In genomic region chr19:18310966-18311365, GRCh38 we compare ENCODE assay signal across 29 cellular contexts. TPM values are rescaled to one million over a fixed set of nuclear protein-coding genes. Genes with fewer than 3 reads are reported as not detected.
DNase-seq lines count a peak whose midpoint lies in the region; ATAC-seq, FAIRE-seq and TF ChIP-seq lines count a peak whose summit lies in the region.
"Had no signal": no experiment of that assay in that cellular context is flagged by ENCODE, and none has a peak within 500 bp of the region (broad histone marks: within the 10 kb centered on the region; RNA-seq: fewer than 3 reads in every experiment).

No MANE protein-coding gene starts in this region.

- no peak for FAIRE-seq in K562 (lab: Jason Lieb, UNC)
- FAIRE-seq: G401.6 had no signal

- no peaks in the 10 kb centered on the region for H3K9me3 Mint-ChIP-seq in activated CD4-positive, alpha-beta T cell treated with anti-CD3 and anti-CD28 coated beads, Interleukin-2, amount 10 ng/mL, durations not matched to agents 7 days and 5 days
- H3K9me3 Mint-ChIP-seq: activated naive CD4-positive, alpha-beta T cell treated with anti-CD3 and anti-CD28 coated beads, Interleukin-2, amount 50 U/mL, for 72 hours; activated T-helper 1 cell treated with anti-CD3 and anti-CD28 coated beads, Interleukin-12 subunit alpha, Interleukin-12 subunit beta, Interleukin-2, Interleukin-4 antibody, amounts not matched to agents 30 ng/mL and 10 ng/mL and 1 ng/mL, durations not matched to agents 14 hours and 24 hours and 36 hours; CD14-positive monocyte; effector memory CD8-positive, alpha-beta T cell; HFFc6; neural progenitor cell had no signal

- H3K4me2 ChIP-seq in K562 (ENCODE audit: insufficient read depth, low read length) = no peak overlapping the region
- H3K4me2 ChIP-seq: neural progenitor cell had no signal

- no peaks in the 10 kb centered on the region for H3K27me3 ChIP-seq in K562 (ENCODE audit: control insufficient read depth in 2 of 2, insufficient read depth in 2 of 2, low read length in 2 of 2)
- H3K27me3 ChIP-seq: ascending aorta, neural progenitor cell, right atrium auricular region, SJCRH30 had no signal

- POLR2A ChIA-PET in activated CD4-positive, alpha-beta T cell treated with anti-CD3 and anti-CD28 coated beads, Interleukin-2, amount 10 ng/mL, durations not matched to agents 7 days and 5 days (lab: Charles Lee) = no interaction called here
- POLR2A ChIA-PET in K562 (lab: Yijun Ruan, JAX) = interaction anchor here (1.0 kb wide), 1 partner anchor 9 kb away, joined by 3 read pairs; no protein-coding TSS in a partner anchor

- WGBS in K562 (ENCODE audit: insufficient coverage, low coverage, missing lambda C conversion rate) = 93% methylated on average over 13 of the region's 13 CpGs

- no peaks in the 10 kb centered on the region for H3K9me1 ChIP-seq in K562 (ENCODE audit: control insufficient read depth, insufficient read depth, low read length)

- peaks cover 44% of the 10 kb centered on the region for H3K4me1 Mint-ChIP-seq in activated CD4-positive, alpha-beta T cell treated with anti-CD3 and anti-CD28 coated beads, Interleukin-2, amount 10 ng/mL, durations not matched to agents 7 days and 5 days

- H3K36me3 ChIP-seq in K562 (ENCODE audit: control insufficient read depth, insufficient read depth, low read length) = peaks cover 99% of the 10 kb centered on the region

- CTCF ChIA-PET in activated CD4-positive, alpha-beta T cell treated with anti-CD3 and anti-CD28 coated beads, Interleukin-2, amount 10 ng/mL, durations not matched to agents 7 days and 5 days (lab: Charles Lee) = interaction anchor here (1.9 to 13.8 kb wide), 2 partner anchors 11 to 31 kb away, joined by 8 to 229 read pairs; partner anchors contain the start of genes JUND and LSM4
- CTCF ChIA-PET in K562 (lab: Yijun Ruan, JAX; ENCODE audit: low intra/inter-chr PET ratio) = no interaction called here

- no peak for TF ChIP-seq CTCF in GM13976 (IDR thresholded peaks at IDR 0.05; ENCODE audit: borderline replicate concordance, control extremely low read depth, extremely low read depth, insufficient read depth, missing control alignments)
- TF ChIP-seq CTCF in K562 (IDR thresholded peaks at IDR 0.05 in 2 of 3, conservative IDR thresholded peaks at IDR 0.05 in 1 of 3; ENCODE audit: insufficient read depth in 2 of 3, low read depth in 1 of 3, low read length in 3 of 3) = no peak

- H3K4me3 Mint-ChIP-seq in activated CD4-positive, alpha-beta T cell treated with anti-CD3 and anti-CD28 coated beads, Interleukin-2, amount 10 ng/mL, durations not matched to agents 7 days and 5 days = no peak overlapping the region
- H3K4me3 Mint-ChIP-seq: activated T-helper 1 cell treated with anti-CD3 and anti-CD28 coated beads, Interleukin-12 subunit alpha, Interleukin-12 subunit beta, Interleukin-2, Interleukin-4 antibody, amounts not matched to agents 30 ng/mL and 10 ng/mL and 1 ng/mL, durations not matched to agents 14 hours and 24 hours and 36 hours; CD14-positive monocyte; effector memory CD8-positive, alpha-beta T cell; HFFc6; neural progenitor cell had no signal

- H3K9me3 ChIP-seq in K562 (replicated peaks; ENCODE audit: control insufficient read depth, insufficient read depth, low read depth, low read length) = no peaks in the 10 kb centered on the region
- H3K9me3 ChIP-seq: ascending aorta, right atrium auricular region, SJCRH30 had no signal

- no peak for TF ChIP-seq POLR2A in K562 (conservative IDR thresholded peaks at IDR 0.05)

- no peak overlapping the region for H3K4me3 ChIP-seq in K562
- H3K4me3 ChIP-seq: ascending aorta, neural progenitor cell, right atrium auricular region, SJCRH30 had no signal

- no peaks in the 10 kb centered on the region for H4K20me1 ChIP-seq in K562 (replicated peaks; ENCODE audit: control insufficient read depth, insufficient read depth, low read length)

- peak overlapping the region in 1 of 2 experiments; percentile 46; a peak in 2 of 4 replicates for H3K9ac ChIP-seq in K562 (ENCODE audit: insufficient read depth in 1 of 2, low read depth in 2 of 2, low read length in 2 of 2)
- H3K9ac ChIP-seq: neural progenitor cell had no signal

- intact Hi-C loops in K562 (cut with micrococcal nuclease) = no loop called here
- intact Hi-C loops in sciatic nerve (cut with DNase I) = no loop called here

- BruUV-seq in K562 (replicated peaks; lab: Mats Ljungman, UMichigan) = no TSS peak

- no peaks in the 10 kb centered on the region for H3K27me3 Mint-ChIP-seq in activated CD4-positive, alpha-beta T cell treated with anti-CD3 and anti-CD28 coated beads, Interleukin-2, amount 10 ng/mL, durations not matched to agents 7 days and 5 days
- H3K27me3 Mint-ChIP-seq: effector memory CD8-positive, alpha-beta T cell had no signal

- DNase-seq in activated CD4-positive, alpha-beta T cell treated with anti-CD3 and anti-CD28 coated beads, Interleukin-2, amount 10 ng/mL, durations not matched to agents 7 days and 5 days = no peak
- DNase-seq in activated CD4-positive, alpha-beta T cell treated with anti-CD3 and anti-CD28 coated beads for 4 hours = no peak
- peak; percentile 19 for DNase-seq in GM13976 (ENCODE audit: low spot score)
- peak in 1 of 4 experiments; percentile 11 for DNase-seq in K562 (ENCODE audit: extremely low read depth in 1 of 4, low spot score in 3 of 4)
- DNase-seq in sciatic nerve (ENCODE audit: low spot score) = no peak
- DNase-seq in HPDE6-E6E7 (ENCODE audit: extremely low spot score) = no peak
- no peak for DNase-seq in mesenteric fat pad (ENCODE audit: low spot score)
- DNase-seq: 8988T; activated CD4-positive, alpha-beta T cell treated with anti-CD3 and anti-CD28 coated beads, Interleukin-2, amount 50 U/mL, for 1 hour; cortex of kidney; DMS79; effector memory CD8-positive, alpha-beta T cell; erythroblast; HFFc6; NCI-H2107; NCI-H82; SJCRH30; stimulated activated CD4-positive, alpha-beta T cell treated with anti-CD3 and anti-CD28 coated beads, Interleukin-2, amount 100 ng/mL, for 48 hours; trophoblast cell; WERI-Rb-1 had no signal

- H2AFZ ChIP-seq in K562 (ENCODE audit: low read depth, low read length) = no peak overlapping the region
- H2AFZ ChIP-seq: neural progenitor cell had no signal

- H3K4me1 ChIP-seq in K562 (replicated peaks in 1 of 2; ENCODE audit: control insufficient read depth in 2 of 2, insufficient read depth in 2 of 2, low read length in 2 of 2) = peaks cover 0 to 62% of the 10 kb centered on the region in 2 experiments; a peak in 3 of 5 replicates
- H3K4me1 ChIP-seq: neural progenitor cell had no signal

- no peak overlapping the region for H3K27ac ChIP-seq in K562 (ENCODE audit: extremely low read depth, low read depth, low read length)
- H3K27ac ChIP-seq: neural progenitor cell, right atrium auricular region, SJCRH30, WERI-Rb-1 had no signal

- H3K79me2 ChIP-seq in K562 (ENCODE audit: control insufficient read depth, insufficient read depth, low read length) = peaks cover 25% of the 10 kb centered on the region

- no peak for TF ChIP-seq RAD21 in K562 (CRISPR knock-in tag; conservative IDR thresholded peaks at IDR 0.05 in 1 of 2, IDR thresholded peaks at IDR 0.05 in 1 of 2)

- H3K36me3 Mint-ChIP-seq in activated CD4-positive, alpha-beta T cell treated with anti-CD3 and anti-CD28 coated beads, Interleukin-2, amount 10 ng/mL, durations not matched to agents 7 days and 5 days (ENCODE audit: low read depth) = peaks cover 50% of the 10 kb centered on the region

- in situ Hi-C loops in GM13976 (cut with MboI; ENCODE audit: low sequenced_read_pairs, unreplicated experiment) = no loop called here
- in situ Hi-C loops in K562 (cut with MboI) = no loop called here

- no peak for TF ChIP-seq EP300 in K562 (IDR thresholded peaks at IDR 0.05; ENCODE audit: low read length)

- peak overlapping the region; percentile 28 for H3K27ac Mint-ChIP-seq in activated CD4-positive, alpha-beta T cell treated with anti-CD3 and anti-CD28 coated beads, Interleukin-2, amount 10 ng/mL, durations not matched to agents 7 days and 5 days
- H3K27ac Mint-ChIP-seq: activated T-helper 1 cell treated with anti-CD3 and anti-CD28 coated beads, Interleukin-12 subunit alpha, Interleukin-12 subunit beta, Interleukin-2, Interleukin-4 antibody, amounts not matched to agents 30 ng/mL and 10 ng/mL and 1 ng/mL, durations not matched to agents 14 hours and 24 hours and 36 hours; HFFc6 had no signal

- ATAC-seq in K562 = no peak
- peak; percentile 1 for ATAC-seq in sciatic nerve
- ATAC-seq in GM19395 (IDR thresholded peaks at IDR 0.05; ENCODE audit: unreplicated experiment) = no peak
- ATAC-seq: activated naive CD4-positive, alpha-beta T cell treated with anti-CD3 and anti-CD28 coated beads, Interleukin-2, amount 50 U/mL, for 72 hours; effector memory CD8-positive, alpha-beta T cell; left lobe of liver had no signal

RNA-seq across cellular contexts. Expression of gene LSM4, which starts 11.9 kb away (rescaled TPM):
- 100 to 1,000 TPM; 156 to 181 TPM for total RNA-seq in activated CD4-positive, alpha-beta T cell treated with anti-CD3 and anti-CD28 coated beads, Interleukin-2, amount 10 ng/mL, durations not matched to agents 7 days and 5 days
- total RNA-seq in K562 (2011; cell fraction: chromatin; rRNA removed; ENCODE audit: low replicate concordance) = 34.5 and 96.0 TPM in 2 replicates
- 110 and 120 TPM in 2 replicates for total RNA-seq in K562 (2011; cell fraction: nucleolus; rRNA removed)
- 70.1 and 74.1 TPM in 2 replicates for total RNA-seq in K562 (2011; cell fraction: nucleoplasm; rRNA removed)
- total RNA-seq in K562 (2014; rRNA removed) (763 and 822 TPM in 2 replicates), K562 (2014; rRNA removed; fragmentation: Illumina TruSeq; extraction: Trizol) (202 and 208 TPM in 2 replicates), K562 (2015; rRNA removed; fragmentation: Illumina TruSeq; extraction: Trizol) (273 and 275 TPM in 2 replicates), K562 (2021) (362 and 385 TPM in 2 replicates), sciatic nerve (45.7 TPM), mesenteric fat pad (68.4 TPM)
- polyA plus RNA-seq in K562 (2011; rRNA removed) (188 and 201 TPM in 2 replicates), K562 (2014; fragmentation: Illumina TruSeq; extraction: Trizol) (126 and 203 TPM in 2 replicates), K562 (2014; fragmentation: Nextera tagmentation; extraction: Ambion mirVana) (10 to 100 TPM; 11.9 to 29.7 TPM), K562 (2014; rRNA removed) (674 and 746 TPM in 2 replicates)
- 294 and 432 TPM in 2 replicates for polyA plus RNA-seq in K562 (2011; cell fraction: cytosol; rRNA removed)
- polyA plus RNA-seq in K562 (2011; cell fraction: nucleus; rRNA removed) = 206 and 249 TPM in 2 replicates
- 245 and 279 TPM in 2 replicates for polyA plus RNA-seq in K562 (2012)
- 38.4 and 39.9 TPM in 2 replicates for polyA minus RNA-seq in K562 (2011; rRNA and poly(A)+ RNA removed)
- 64.5 and 67.5 TPM in 2 replicates for polyA minus RNA-seq in K562 (2011; cell fraction: cytosol; rRNA and poly(A)+ RNA removed)
- polyA minus RNA-seq in K562 (2011; cell fraction: nucleus; rRNA and poly(A)+ RNA removed) = 48.1 and 57.9 TPM in 2 replicates

RNA-seq across cellular contexts. Expression of gene PGPEP1, which starts 29.4 kb away (rescaled TPM):
- 10 to 100 TPM; 24.1 to 24.8 TPM for total RNA-seq in activated CD4-positive, alpha-beta T cell treated with anti-CD3 and anti-CD28 coated beads, Interleukin-2, amount 10 ng/mL, durations not matched to agents 7 days and 5 days
- total RNA-seq in K562 (2011; cell fraction: chromatin; rRNA removed; ENCODE audit: low replicate concordance) = 44.2 and 152 TPM in 2 replicates
- 93.0 and 102 TPM in 2 replicates for total RNA-seq in K562 (2011; cell fraction: nucleolus; rRNA removed)
- 67.2 and 79.3 TPM in 2 replicates for total RNA-seq in K562 (2011; cell fraction: nucleoplasm; rRNA removed)
- total RNA-seq in K562 (2014; rRNA removed) (29.5 and 33.8 TPM in 2 replicates), K562 (2014; rRNA removed; fragmentation: Illumina TruSeq; extraction: Trizol) (32.2 and 33.5 TPM in 2 replicates), K562 (2015; rRNA removed; fragmentation: Illumina TruSeq; extraction: Trizol) (37.3 and 38.5 TPM in 2 replicates), K562 (2021) (61.7 and 69.6 TPM in 2 replicates), sciatic nerve (49.6 TPM), mesenteric fat pad (48.7 TPM)
- polyA plus RNA-seq in K562 (2011; rRNA removed) (37.8 and 43.0 TPM in 2 replicates), K562 (2014; fragmentation: Illumina TruSeq; extraction: Trizol) (36.1 and 36.4 TPM in 2 replicates), K562 (2014; fragmentation: Nextera tagmentation; extraction: Ambion mirVana) (10 to 100 TPM in 1 of 2 experiments, 1 to 10 TPM in 1; 10.0 to 13.4 TPM), K562 (2014; rRNA removed) (32.1 and 33.5 TPM in 2 replicates)
- 33.8 and 35.3 TPM in 2 replicates for polyA plus RNA-seq in K562 (2011; cell fraction: cytosol; rRNA removed)
- 40.8 and 54.8 TPM in 2 replicates for polyA plus RNA-seq in K562 (2011; cell fraction: nucleus; rRNA removed)
- 28.3 and 41.7 TPM in 2 replicates for polyA plus RNA-seq in K562 (2012)
- polyA minus RNA-seq in K562 (2011; rRNA and poly(A)+ RNA removed) = 49.2 and 73.9 TPM in 2 replicates
- 39.5 and 43.2 TPM in 2 replicates for polyA minus RNA-seq in K562 (2011; cell fraction: cytosol; rRNA and poly(A)+ RNA removed)
- 33.0 and 37.7 TPM in 2 replicates for polyA minus RNA-seq in K562 (2011; cell fraction: nucleus; rRNA and poly(A)+ RNA removed)

RNA-seq across cellular contexts. Expression of gene JUND, which starts 29.5 kb away (rescaled TPM):
- total RNA-seq in activated CD4-positive, alpha-beta T cell treated with anti-CD3 and anti-CD28 coated beads, Interleukin-2, amount 10 ng/mL, durations not matched to agents 7 days and 5 days = 100 to 1,000 TPM; 343 to 347 TPM
- 31.7 and 143 TPM in 2 replicates for total RNA-seq in K562 (2011; cell fraction: chromatin; rRNA removed; ENCODE audit: low replicate concordance)
- total RNA-seq in K562 (2011; cell fraction: nucleolus; rRNA removed) = 201 and 240 TPM in 2 replicates
- 97.7 and 104 TPM in 2 replicates for total RNA-seq in K562 (2011; cell fraction: nucleoplasm; rRNA removed)
- total RNA-seq in K562 (2014; rRNA removed) (279 and 297 TPM in 2 replicates), K562 (2014; rRNA removed; fragmentation: Illumina TruSeq; extraction: Trizol) (17.4 and 22.6 TPM in 2 replicates), K562 (2015; rRNA removed; fragmentation: Illumina TruSeq; extraction: Trizol) (33.1 and 33.7 TPM in 2 replicates), K562 (2021) (245 and 286 TPM in 2 replicates), sciatic nerve (298 TPM), mesenteric fat pad (320 TPM)
- polyA plus RNA-seq in K562 (2011; rRNA removed) (74.2 and 83.0 TPM in 2 replicates), K562 (2014; fragmentation: Illumina TruSeq; extraction: Trizol) (42.3 and 63.5 TPM in 2 replicates), K562 (2014; fragmentation: Nextera tagmentation; extraction: Ambion mirVana) (10 to 100 TPM in 1 of 2 experiments, 1 to 10 TPM in 1; 6.4 to 11.8 TPM), K562 (2014; rRNA removed) (210 and 216 TPM in 2 replicates)
- polyA plus RNA-seq in K562 (2011; cell fraction: cytosol; rRNA removed) = 93.8 and 405 TPM in 2 replicates
- polyA plus RNA-seq in K562 (2011; cell fraction: nucleus; rRNA removed) = 78.6 and 150 TPM in 2 replicates
- 73.8 and 111 TPM in 2 replicates for polyA plus RNA-seq in K562 (2012)
- 27.0 and 65.5 TPM in 2 replicates for polyA minus RNA-seq in K562 (2011; rRNA and poly(A)+ RNA removed)
- polyA minus RNA-seq in K562 (2011; cell fraction: cytosol; rRNA and poly(A)+ RNA removed) = 243 and 277 TPM in 2 replicates
- polyA minus RNA-seq in K562 (2011; cell fraction: nucleus; rRNA and poly(A)+ RNA removed) = 89.5 and 108 TPM in 2 replicates

RNA-seq across cellular contexts. Expression of gene IQCN, which starts 36.7 kb away (rescaled TPM):
- 1 to 10 TPM; 6.3 to 7.2 TPM for total RNA-seq in activated CD4-positive, alpha-beta T cell treated with anti-CD3 and anti-CD28 coated beads, Interleukin-2, amount 10 ng/mL, durations not matched to agents 7 days and 5 days
- total RNA-seq in K562 (2011; cell fraction: chromatin; rRNA removed; ENCODE audit: low replicate concordance) = 0.35 and 0.67 TPM in 2 replicates
- 0.17 and 0.39 TPM in 2 replicates for total RNA-seq in K562 (2011; cell fraction: nucleolus; rRNA removed)
- 0.29 and 0.38 TPM in 2 replicates for total RNA-seq in K562 (2011; cell fraction: nucleoplasm; rRNA removed)
- total RNA-seq in K562 (2014; rRNA removed) (0.04 and 0.05 TPM in 2 replicates), K562 (2014; rRNA removed; fragmentation: Illumina TruSeq; extraction: Trizol) (0.04 TPM in 1 of 2 replicates, not detected in the other), K562 (2015; rRNA removed; fragmentation: Illumina TruSeq; extraction: Trizol) (0.04 and 0.07 TPM in 2 replicates), K562 (2021) (0.07 and 0.16 TPM in 2 replicates), sciatic nerve (12.7 TPM), mesenteric fat pad (2.8 TPM)
- polyA plus RNA-seq in K562 (2011; rRNA removed) (0.01 and 0.03 TPM in 2 replicates), K562 (2014; fragmentation: Illumina TruSeq; extraction: Trizol) (0.01 and 0.03 TPM in 2 replicates), K562 (2014; fragmentation: Nextera tagmentation; extraction: Ambion mirVana) (not detected), K562 (2014; rRNA removed) (not detected in 2 replicates)
- 0.01 TPM in 1 of 2 replicates, not detected in the other for polyA plus RNA-seq in K562 (2011; cell fraction: cytosol; rRNA removed)
- polyA plus RNA-seq in K562 (2011; cell fraction: nucleus; rRNA removed) = 0.06 and 0.33 TPM in 2 replicates
- 0.05 and 0.35 TPM in 2 replicates for polyA plus RNA-seq in K562 (2012)
- polyA minus RNA-seq in K562 (2011; rRNA and poly(A)+ RNA removed) = 0.21 TPM in 1 of 2 replicates, not detected in the other
- polyA minus RNA-seq in K562 (2011; cell fraction: cytosol; rRNA and poly(A)+ RNA removed) = not detected in 2 replicates
- polyA minus RNA-seq in K562 (2011; cell fraction: nucleus; rRNA and poly(A)+ RNA removed) = 0.22 and 0.27 TPM in 2 replicates
- polyA plus RNA-seq: CD14-positive monocyte had no signal
